ENCODE assay signal across 11 cellular contexts in genomic region chr10:598415-599170, GRCh38.
DNase-seq lines count a peak whose midpoint lies in the region; ATAC-seq, FAIRE-seq and TF ChIP-seq lines count a peak whose summit lies in the region.
"Had no signal": no experiment of that assay in that cellular context is flagged by ENCODE, and none has a peak within 500 bp of the region (broad histone marks: within the 10 kb centered on the region; RNA-seq: fewer than 3 reads in every experiment).

No MANE protein-coding gene starts in this region.

- intact Hi-C loops in upper lobe of right lung (cut with DNase I) = no loop called here
- intact Hi-C loops in CD4-positive, alpha-beta memory T cell (cut with micrococcal nuclease) = no loop called here

- H3K4me1 ChIP-seq in astrocyte (ENCODE audit: insufficient read depth, low read length) = peaks cover 50% of the 10 kb centered on the region
- peaks cover 15% of the 10 kb centered on the region for H3K4me1 ChIP-seq in upper lobe of right lung
- H3K4me1 ChIP-seq in CD4-positive, alpha-beta memory T cell (ENCODE audit: insufficient read depth, low read length) = no peaks in the 10 kb centered on the region

- peak overlapping the region; percentile 73 for H3K4me3 Mint-ChIP-seq in astrocyte (ENCODE audit: unreplicated experiment)
- no peak overlapping the region for H3K4me3 Mint-ChIP-seq in CD4-positive, alpha-beta memory T cell

- H3K36me3 Mint-ChIP-seq in astrocyte (ENCODE audit: low read depth, unreplicated experiment) = peaks cover 4% of the 10 kb centered on the region
- H3K36me3 Mint-ChIP-seq in CD4-positive, alpha-beta memory T cell = no peaks in the 10 kb centered on the region

- H3K27me3 ChIP-seq in astrocyte (ENCODE audit: insufficient read depth, low read length) (no peaks in the 10 kb centered on the region), upper lobe of right lung (no peaks in the 10 kb centered on the region)
- peaks cover 5% of the 10 kb centered on the region for H3K27me3 ChIP-seq in CD4-positive, alpha-beta memory T cell (ENCODE audit: insufficient read depth, low read length)

- H3K4me3 ChIP-seq in astrocyte (ENCODE audit: insufficient read depth, low read depth, low read length) (peak overlapping the region; percentile 6), upper lobe of right lung (no peak overlapping the region)
- no peak overlapping the region for H3K4me3 ChIP-seq in CD4-positive, alpha-beta memory T cell (ENCODE audit: low read length in 2 of 2)

- H3K4me1 Mint-ChIP-seq in astrocyte (ENCODE audit: low read depth, unreplicated experiment) = peaks cover 68% of the 10 kb centered on the region
- H3K4me1 Mint-ChIP-seq in CD4-positive, alpha-beta memory T cell = no peaks in the 10 kb centered on the region

- ATAC-seq in upper lobe of right lung (peak; percentile 50), omental fat pad (ENCODE audit: low FRiP score) (no peak), GM18867 (IDR thresholded peaks at IDR 0.05; ENCODE audit: unreplicated experiment) (no peak)

- peak overlapping the region; percentile 79 for H3K9ac ChIP-seq in astrocyte (ENCODE audit: low read length)

- no peaks in the 10 kb centered on the region for H3K9me3 ChIP-seq in astrocyte (ENCODE audit: insufficient read depth, low read depth, low read length)
- no peaks in the 10 kb centered on the region for H3K9me3 ChIP-seq in upper lobe of right lung
- no peaks in the 10 kb centered on the region for H3K9me3 ChIP-seq in CD4-positive, alpha-beta memory T cell (ENCODE audit: control insufficient read depth in 1 of 2, low read length in 2 of 2)

- FAIRE-seq in astrocyte (lab: Jason Lieb, UNC) = peak; percentile 72
- FAIRE-seq: bronchial epithelial cell had no signal

- TF ChIP-seq CTCF in astrocyte (IDR thresholded peaks at IDR 0.05; ENCODE audit: insufficient read depth, low read depth, low read length) = no peak
- no peak for TF ChIP-seq CTCF in upper lobe of right lung (IDR thresholded peaks at IDR 0.05)
- TF ChIP-seq CTCF in omental fat pad (IDR thresholded peaks at IDR 0.05) = no peak

- H3K36me3 ChIP-seq in astrocyte (ENCODE audit: insufficient read depth, low read length) (no peaks in the 10 kb centered on the region), upper lobe of right lung (no peaks in the 10 kb centered on the region)
- no peaks in the 10 kb centered on the region for H3K36me3 ChIP-seq in CD4-positive, alpha-beta memory T cell (ENCODE audit: insufficient read depth, low read length)

- peaks cover 90% of the 10 kb centered on the region for H3K79me2 ChIP-seq in astrocyte (ENCODE audit: insufficient read depth, low read length)

- POLR2A ChIA-PET in CD4-positive, alpha-beta memory T cell (lab: Charles Lee; ENCODE audit: partially characterized antibody) = no interaction called here

- H2AFZ ChIP-seq in astrocyte (ENCODE audit: low read depth, low read length) = no peak overlapping the region

- H3K27me3 Mint-ChIP-seq in astrocyte (ENCODE audit: low read depth, unreplicated experiment) = no peaks in the 10 kb centered on the region
- peaks cover 1 to 3% of the 10 kb centered on the region in 2 donors for H3K27me3 Mint-ChIP-seq in CD4-positive, alpha-beta memory T cell

- CTCF ChIA-PET in CD4-positive, alpha-beta memory T cell (lab: Charles Lee; ENCODE audit: partially characterized antibody) = no interaction called here

- no peaks in the 10 kb centered on the region for H4K20me1 ChIP-seq in astrocyte (ENCODE audit: insufficient read depth, low read length)

- H3K27ac Mint-ChIP-seq in astrocyte (ENCODE audit: unreplicated experiment) = peak overlapping the region; percentile 99
- no peak overlapping the region for H3K27ac Mint-ChIP-seq in CD4-positive, alpha-beta memory T cell

- DNase-seq in HS-27A (ENCODE audit: low read depth) = peak; percentile 89
- peak; percentile 99 for DNase-seq in astrocyte (ENCODE audit: low read depth)
- peak; percentile 92 for DNase-seq in kidney glomerular epithelial cell (lab: John Stamatoyannopoulos, UW)
- peak; percentile 57 for DNase-seq in upper lobe of right lung
- no peak for DNase-seq in CD4-positive, alpha-beta memory T cell
- no peak for DNase-seq in omental fat pad (ENCODE audit: low spot score)
- no peak for DNase-seq in activated CD4-positive, alpha-beta T cell treated with anti-CD3 and anti-CD28 coated beads for 4 hours
- DNase-seq: NCI-H2029, Right ventricle myocardium superior had no signal

- H3K27ac ChIP-seq in astrocyte (ENCODE audit: low read depth, low read length) (peak overlapping the region; percentile 96), upper lobe of right lung (no peak overlapping the region)
- no peak overlapping the region for H3K27ac ChIP-seq in CD4-positive, alpha-beta memory T cell (ENCODE audit: low read depth, low read length)

- H3K4me2 ChIP-seq in astrocyte (ENCODE audit: low read length) = peak overlapping the region; percentile 67

- H3K9me3 Mint-ChIP-seq in astrocyte (ENCODE audit: unreplicated experiment) = no peaks in the 10 kb centered on the region
- no peaks in the 10 kb centered on the region for H3K9me3 Mint-ChIP-seq in CD4-positive, alpha-beta memory T cell

Comparison
In these comparisons a context has a peak if more than half of its experiments do, and no peak if none do; other contexts are left out.
1. DNase-seq: peak in HS-27A (single experiment), astrocyte (single experiment), kidney glomerular epithelial cell (single experiment) and upper lobe of right lung (single experiment); none in CD4-positive, alpha-beta memory T cell (0 of 5), omental fat pad (single experiment) and activated CD4-positive, alpha-beta T cell treated with anti-CD3 and anti-CD28 coated beads for 4 hours (0 of 2).